Comparison of ENCODE assay signal across 14 cellular contexts in genomic region chr17:48444531-48445247, GRCh38. TPM values are rescaled to one million over a fixed set of nuclear protein-coding genes. Genes with fewer than 3 reads are reported as not detected.
DNase-seq lines count a peak whose midpoint lies in the region; ATAC-seq, FAIRE-seq and TF ChIP-seq lines count a peak whose summit lies in the region.
"Had no signal": no experiment of that assay in that cellular context is flagged by ENCODE, and none has a peak within 500 bp of the region (broad histone marks: within the 10 kb centered on the region; RNA-seq: fewer than 3 reads in every experiment).

No MANE protein-coding gene starts in this region.

- H3K79me1 ChIP-seq in mesendoderm (ENCODE audit: low read length), result no peaks in the 10 kb centered on the region

- ATAC-seq in K562, result no peak; the same call in 2 of the 3 replicates
- no peak for ATAC-seq in HG03469 (IDR thresholded peaks at IDR 0.05; ENCODE audit: unreplicated experiment)

- WGBS in K562 (ENCODE audit: insufficient coverage, low coverage, missing lambda C conversion rate), result 80% methylated on average over 22 of the region's 22 CpGs
- no CpG with 5 or more reads among the region's 22 CpGs for WGBS in mesendoderm (ENCODE audit: extremely low coverage, insufficient coverage, low lambda C conversion rate)

- H3K36me3 ChIP-seq in K562 (ENCODE audit: control insufficient read depth, insufficient read depth, low read length), result no peaks in the 10 kb centered on the region
- H3K36me3 ChIP-seq in mesendoderm (ENCODE audit: control insufficient read depth, insufficient read depth, low read length), result no peaks in the 10 kb centered on the region
- H3K36me3 ChIP-seq: stomach had no signal

- H3K4me1 Mint-ChIP-seq in T-helper 1 cell treated with Interleukin-12 subunit alpha and Interleukin-12 subunit beta and Interleukin-4 antibody, amounts not matched to agents 30 μg/mL and 1 μg/mL, for 36 hours (ENCODE audit: low read depth), result peaks cover 53% of the 10 kb centered on the region

- no peak for TF ChIP-seq CTCF in K562 (IDR thresholded peaks at IDR 0.05 in 2 of 3, conservative IDR thresholded peaks at IDR 0.05 in 1 of 3; ENCODE audit: insufficient read depth in 2 of 3, low read depth in 1 of 3, low read length in 3 of 3)

- peak overlapping the region; percentile 88 for H3K27ac Mint-ChIP-seq in T-helper 1 cell treated with Interleukin-12 subunit alpha and Interleukin-12 subunit beta and Interleukin-4 antibody, amounts not matched to agents 30 μg/mL and 1 μg/mL, for 36 hours

- H3K4me1 ChIP-seq in K562 (replicated peaks in 1 of 2; ENCODE audit: control insufficient read depth in 2 of 2, insufficient read depth in 2 of 2, low read length in 2 of 2) (peaks cover 9 to 48% of the 10 kb centered on the region in 2 experiments; a peak in 4 of 5 replicates), mesendoderm (ENCODE audit: control insufficient read depth, low read depth, low read length) (no peaks in the 10 kb centered on the region)

- in situ Hi-C loops in K562 (cut with MboI), result no loop called here

- no peak overlapping the region for H3K18ac ChIP-seq in mesendoderm (ENCODE audit: low read length)

- peaks cover 13% of the 10 kb centered on the region for H3K36me3 Mint-ChIP-seq in T-helper 1 cell treated with Interleukin-12 subunit alpha and Interleukin-12 subunit beta and Interleukin-4 antibody, amounts not matched to agents 30 μg/mL and 1 μg/mL, for 36 hours (ENCODE audit: low read depth)

- peak overlapping the region; percentile 90 for H2AFZ ChIP-seq in K562 (ENCODE audit: low read depth, low read length)

- TF ChIP-seq POLR2A in K562 (conservative IDR thresholded peaks at IDR 0.05), result no peak

- H3K56ac ChIP-seq in mesendoderm (ENCODE audit: low read length), result no peak overlapping the region

- no peak for TF ChIP-seq RAD21 in K562 (CRISPR knock-in tag; conservative IDR thresholded peaks at IDR 0.05 in 1 of 2, IDR thresholded peaks at IDR 0.05 in 1 of 2)

- no peaks in the 10 kb centered on the region; the same call in 1 of the 2 replicates for H3K9me3 ChIP-seq in K562 (replicated peaks; ENCODE audit: control insufficient read depth, insufficient read depth, low read depth, low read length)
- H3K9me3 ChIP-seq: stomach had no signal

- H3K9ac ChIP-seq in K562 (ENCODE audit: insufficient read depth in 1 of 2, low read depth in 2 of 2, low read length in 2 of 2) (no peak overlapping the region), mesendoderm (ENCODE audit: low read length) (no peak overlapping the region)

- no peaks in the 10 kb centered on the region for H3K27me3 Mint-ChIP-seq in T-helper 1 cell treated with Interleukin-12 subunit alpha and Interleukin-12 subunit beta and Interleukin-4 antibody, amounts not matched to agents 30 μg/mL and 1 μg/mL, for 36 hours (ENCODE audit: low read depth)

- no peak overlapping the region for H4K8ac ChIP-seq in mesendoderm (ENCODE audit: low read depth, low read length)

- H3K4me3 Mint-ChIP-seq in T-helper 1 cell treated with Interleukin-12 subunit alpha and Interleukin-12 subunit beta and Interleukin-4 antibody, amounts not matched to agents 30 μg/mL and 1 μg/mL, for 36 hours, result peak overlapping the region; percentile 58

- no peak overlapping the region for H2BK15ac ChIP-seq in mesendoderm (replicated peaks; ENCODE audit: low read depth)

- no peak overlapping the region for H2AK5ac ChIP-seq in mesendoderm (ENCODE audit: low read length)

- no TSS peak for BruUV-seq in K562 (replicated peaks; lab: Mats Ljungman, UMichigan)

- no peak overlapping the region for H4K5ac ChIP-seq in mesendoderm (ENCODE audit: low read length)

- no peak overlapping the region for H3K4me2 ChIP-seq in K562 (ENCODE audit: insufficient read depth, low read length)
- H3K4me2 ChIP-seq in mesendoderm (ENCODE audit: low read length), result no peak overlapping the region

- CTCF ChIA-PET in K562 (lab: Yijun Ruan, JAX; ENCODE audit: low intra/inter-chr PET ratio), result no interaction called here

- H3K27ac ChIP-seq in K562 (ENCODE audit: extremely low read depth, low read depth, low read length) (peak overlapping the region; percentile 10; the same call in 1 of the 3 replicates), mesendoderm (ENCODE audit: low read depth, low read length) (no peak overlapping the region)
- H3K27ac ChIP-seq: SK-N-MC, stomach had no signal

- POLR2A ChIA-PET in K562 (lab: Yijun Ruan, JAX), result no interaction called here

- intact Hi-C loops in K562 (cut with micrococcal nuclease), result no loop called here

- no peak for TF ChIP-seq EP300 in K562 (IDR thresholded peaks at IDR 0.05; ENCODE audit: low read length)

- H3K4ac ChIP-seq in mesendoderm (ENCODE audit: low read depth, low read length), result no peak overlapping the region

- H2BK5ac ChIP-seq in mesendoderm (ENCODE audit: low read length), result no peak overlapping the region

- H3K9me3 Mint-ChIP-seq in T-helper 1 cell treated with Interleukin-12 subunit alpha and Interleukin-12 subunit beta and Interleukin-4 antibody, amounts not matched to agents 30 μg/mL and 1 μg/mL, for 36 hours, result peaks cover 6% of the 10 kb centered on the region

- no peaks in the 10 kb centered on the region for H3K79me2 ChIP-seq in K562 (ENCODE audit: control insufficient read depth, insufficient read depth, low read length)
- H3K79me2 ChIP-seq in mesendoderm (ENCODE audit: control insufficient read depth, insufficient read depth, low read length), result no peaks in the 10 kb centered on the region

- no peaks in the 10 kb centered on the region for H4K20me1 ChIP-seq in K562 (replicated peaks; ENCODE audit: control insufficient read depth, insufficient read depth, low read length)

- H3K9me1 ChIP-seq in K562 (ENCODE audit: control insufficient read depth, insufficient read depth, low read length), result no peaks in the 10 kb centered on the region

- no peak overlapping the region for H3K23ac ChIP-seq in mesendoderm (ENCODE audit: low read length)

- no peak for FAIRE-seq in K562 (lab: Jason Lieb, UNC)

- H3K27me3 ChIP-seq in K562 (ENCODE audit: control insufficient read depth in 2 of 2, insufficient read depth in 2 of 2, low read length in 2 of 2), result no peaks in the 10 kb centered on the region
- no peaks in the 10 kb centered on the region for H3K27me3 ChIP-seq in mesendoderm (ENCODE audit: insufficient read depth, low read length, poor library complexity)

- H2BK120ac ChIP-seq in mesendoderm (ENCODE audit: low read depth, low read length), result no peak overlapping the region

- H3K4me3 ChIP-seq in K562, result no peak overlapping the region
- H3K4me3 ChIP-seq in mesendoderm (ENCODE audit: low read length), result no peak overlapping the region
- H3K4me3 ChIP-seq: SK-N-MC, stomach had no signal

- DNase-seq in activated gamma-delta T cell treated with Interleukin-2 at 50 U/mL for 16 hours (peak; percentile 34), activated gamma-delta T cell (lab: John Stamatoyannopoulos, UW) (no peak), K562 (ENCODE audit: extremely low read depth in 1 of 4, low spot score in 3 of 4) (peak in 1 of 4 experiments; percentile 34), hepatic stellate cell (ENCODE audit: low spot score) (no peak), mesendoderm (no peak)
- DNase-seq in stimulated activated naive CD4-positive, alpha-beta T cell treated with Interleukin-2 at 50 U/mL for 16 hours (lab: John Stamatoyannopoulos, UW), result peak; percentile 6
- DNase-seq: GDM1, NCI-H510A treated with DMSO at 0.1 percent for 48 hours, stomach had no signal

TF ChIP-seq in K562, 482 proteins besides CTCF, POLR2A, EP300 and RAD21 (continues in another document):
- TF ChIP-seq E2F6 (IDR thresholded peaks at IDR 0.05; ENCODE audit: borderline replicate concordance in 1 of 2, extremely low read depth in 1 of 2, insufficient read depth in 1 of 2, insufficient read length in 1 of 2, low read depth in 1 of 2, low read length in 1 of 2, poor library complexity in 1 of 2, severe bottlenecking in 1 of 2), result peak in 1 of 2 experiments; percentile 22
- no peak for TF ChIP-seq FOSL1 (tag; conservative IDR thresholded peaks at IDR 0.05)
- peak; percentile 53 for TF ChIP-seq ZNF134 (CRISPR knock-in tag; conservative IDR thresholded peaks at IDR 0.05)
- TF ChIP-seq MECOM (CRISPR knock-in tag; IDR thresholded peaks at IDR 0.05), result no peak

RNA-seq across cellular contexts. Expression of gene SKAP1, which starts 14.7 kb away (rescaled TPM):
- total RNA-seq in K562 (2011; cell fraction: chromatin; rRNA removed; ENCODE audit: low replicate concordance), result not detected in 2 replicates
- not detected in 2 replicates for total RNA-seq in K562 (2011; cell fraction: nucleolus; rRNA removed)
- not detected in 2 replicates for total RNA-seq in K562 (2011; cell fraction: nucleoplasm; rRNA removed)
- total RNA-seq in K562 (2014; rRNA removed) (not detected in 2 replicates), K562 (2014; rRNA removed; fragmentation: Illumina TruSeq; extraction: Trizol) (not detected in 2 replicates), K562 (2015; rRNA removed; fragmentation: Illumina TruSeq; extraction: Trizol) (0.22 TPM in 1 of 2 replicates, not detected in the other), K562 (2021) (not detected in 2 replicates)
- polyA plus RNA-seq in K562 (2011; rRNA removed) (not detected in 2 replicates), K562 (2014; fragmentation: Illumina TruSeq; extraction: Trizol) (0.10 TPM in 1 of 2 replicates, not detected in the other), K562 (2014; fragmentation: Nextera tagmentation; extraction: Ambion mirVana) (under 1 TPM; 0.06 to 0.07 TPM), K562 (2014; rRNA removed) (0.80 TPM in 1 of 2 replicates, not detected in the other)
- polyA plus RNA-seq in K562 (2011; cell fraction: cytosol; rRNA removed), result not detected in 2 replicates
- polyA plus RNA-seq in K562 (2011; cell fraction: nucleus; rRNA removed), result not detected in 2 replicates
- 0.08 and 0.09 TPM in 2 replicates for polyA plus RNA-seq in K562 (2012)
- polyA minus RNA-seq in K562 (2011; rRNA and poly(A)+ RNA removed), result not detected in 2 replicates
- polyA minus RNA-seq in K562 (2011; cell fraction: cytosol; rRNA and poly(A)+ RNA removed), result not detected in 2 replicates
- not detected in 2 replicates for polyA minus RNA-seq in K562 (2011; cell fraction: nucleus; rRNA and poly(A)+ RNA removed)
- 0.04 TPM for polyA plus RNA-seq in mesendoderm (2013, experiment 1 of 2)
- polyA plus RNA-seq in mesendoderm (2013, experiment 2 of 2), result not detected
- total RNA-seq: MCF 10A, myocyte had no signal

Comparison
In these comparisons a context has a peak if more than half of its experiments do, and no peak if none do; other contexts are left out.
1. DNase-seq: peak in activated gamma-delta T cell treated with Interleukin-2 at 50 U/mL for 16 hours (single experiment) and stimulated activated naive CD4-positive, alpha-beta T cell treated with Interleukin-2 at 50 U/mL for 16 hours (single experiment); none in activated gamma-delta T cell (single experiment), hepatic stellate cell (single experiment) and mesendoderm (single experiment).